Comparison of ENCODE assay signal across 32 cellular contexts in genomic region chr1:36628804-36629203, GRCh38.
"Had no signal": no experiment of that assay in that cellular context is flagged by ENCODE, and none has a peak within 500 bp of the region (broad histone marks: within the 10 kb centered on the region; RNA-seq: fewer than 3 reads in every experiment).

No MANE protein-coding gene starts in this region.

- H3K9me3 Mint-ChIP-seq: naive B cell; naive thymus-derived CD8-positive, alpha-beta T cell; natural killer cell treated with Interleukin-12 subunit alpha and Interleukin-12 subunit beta and Interleukin-15 and Interleukin-18, amount 100 ng/mL, for 72 hours; nephron progenitor cell; neural progenitor cell; stimulated activated effector memory CD8-positive, alpha-beta T cell treated with anti-CD3 and anti-CD28 coated beads, Interleukin-12 subunit alpha, Interleukin-12 subunit beta, amount 100 ng/mL, for 72 hours; stimulated activated naive B cell treated with anti-CD40 and anti-IgM and Interleukin-4, amounts not matched to agents 10 μg/mL and 1 μg/mL and 100 μg/mL, for 72 hours; stimulated activated naive CD8-positive, alpha-beta T cell treated with anti-CD3 and anti-CD28 coated beads, Interleukin-15, Interleukin-2, amounts not matched to agents 100 ng/mL and 50 ng/mL, for 24 hours had no signal

- H3K27ac ChIP-seq: neural progenitor cell, neutrophil, ovary, parathyroid adenoma, psoas muscle, right lobe of liver, sigmoid colon, stomach, thoracic aorta, thyroid gland, tibial nerve, upper lobe of left lung, vagina had no signal

- ATAC-seq: naive thymus-derived CD8-positive, alpha-beta T cell; natural killer cell treated with Interleukin-12 subunit alpha and Interleukin-12 subunit beta and Interleukin-15 and Interleukin-18, amount 100 ng/mL, for 72 hours; psoas muscle; right cardiac atrium; right lobe of liver; stimulated activated effector memory CD8-positive, alpha-beta T cell treated with anti-CD3 and anti-CD28 coated beads, Interleukin-12 subunit alpha, Interleukin-12 subunit beta, amount 100 ng/mL, for 72 hours; stimulated activated naive B cell treated with anti-CD40 and anti-IgM and Interleukin-4, amounts not matched to agents 10 μg/mL and 1 μg/mL and 100 μg/mL, for 72 hours had no signal

- H3K27ac Mint-ChIP-seq: naive thymus-derived CD8-positive, alpha-beta T cell; natural killer cell treated with Interleukin-12 subunit alpha and Interleukin-12 subunit beta and Interleukin-15 and Interleukin-18, amount 100 ng/mL, for 72 hours; nephron progenitor cell; progenitor cell of endocrine pancreas; stimulated activated effector memory CD8-positive, alpha-beta T cell treated with anti-CD3 and anti-CD28 coated beads, Interleukin-12 subunit alpha, Interleukin-12 subunit beta, amount 100 ng/mL, for 72 hours; stimulated activated naive B cell treated with anti-CD40 and anti-IgM and Interleukin-4, amounts not matched to agents 10 μg/mL and 1 μg/mL and 100 μg/mL, for 72 hours; stimulated activated naive CD8-positive, alpha-beta T cell treated with anti-CD3 and anti-CD28 coated beads, Interleukin-15, Interleukin-2, amounts not matched to agents 100 ng/mL and 50 ng/mL, for 24 hours had no signal

- H3K4me1 ChIP-seq: parathyroid adenoma, psoas muscle, right lobe of liver, sigmoid colon, stomach, thyroid gland, tibial nerve, upper lobe of left lung, vagina had no signal

- H2AFZ ChIP-seq: neural progenitor cell, parathyroid adenoma had no signal

- H3K4me1 Mint-ChIP-seq: naive B cell; naive thymus-derived CD8-positive, alpha-beta T cell; neural progenitor cell; stimulated activated effector memory CD8-positive, alpha-beta T cell treated with anti-CD3 and anti-CD28 coated beads, Interleukin-12 subunit alpha, Interleukin-12 subunit beta, amount 100 ng/mL, for 72 hours; stimulated activated naive B cell treated with anti-CD40 and anti-IgM and Interleukin-4, amounts not matched to agents 10 μg/mL and 1 μg/mL and 100 μg/mL, for 72 hours had no signal

- H3K9me3 ChIP-seq: neutrophil, ovary, psoas muscle, right lobe of liver, sigmoid colon, stomach, thoracic aorta, thyroid gland, tibial nerve, upper lobe of left lung, vagina had no signal

- H3K79me2 ChIP-seq: parathyroid adenoma had no signal

- H3K36me3 ChIP-seq: neural progenitor cell, neutrophil, ovary, right lobe of liver, sigmoid colon, stomach, thoracic aorta, thyroid gland, tibial nerve, upper lobe of left lung, vagina had no signal

- H3K27me3 ChIP-seq: neural progenitor cell, ovary, right lobe of liver, thyroid gland, upper lobe of left lung, vagina had no signal

- H3K4me3 Mint-ChIP-seq: naive B cell; naive thymus-derived CD8-positive, alpha-beta T cell; natural killer cell treated with Interleukin-12 subunit alpha and Interleukin-12 subunit beta and Interleukin-15 and Interleukin-18, amount 100 ng/mL, for 72 hours; nephron progenitor cell; neural progenitor cell; stimulated activated effector memory CD8-positive, alpha-beta T cell treated with anti-CD3 and anti-CD28 coated beads, Interleukin-12 subunit alpha, Interleukin-12 subunit beta, amount 100 ng/mL, for 72 hours; stimulated activated naive B cell treated with anti-CD40 and anti-IgM and Interleukin-4, amounts not matched to agents 10 μg/mL and 1 μg/mL and 100 μg/mL, for 72 hours; stimulated activated naive CD8-positive, alpha-beta T cell treated with anti-CD3 and anti-CD28 coated beads, Interleukin-15, Interleukin-2, amounts not matched to agents 100 ng/mL and 50 ng/mL, for 24 hours had no signal

- H3K4me2 ChIP-seq: neural progenitor cell had no signal

- FAIRE-seq: small intestine, urothelium cell line had no signal

- DNase-seq: naive B cell; naive thymus-derived CD8-positive, alpha-beta T cell; nephron progenitor cell; nucleus accumbens; ovary; posterior cingulate gyrus; psoas muscle; right cardiac atrium; right lobe of liver; sigmoid colon; small intestine; stimulated activated CD4-positive, alpha-beta T cell treated with anti-CD3 and anti-CD28 coated beads, Interleukin-15, amount 100 ng/mL, for 24 hours; stimulated activated CD4-positive, alpha-beta T cell treated with anti-CD3 and anti-CD28 coated beads, Interleukin-2, amount 100 ng/mL, for 24 hours; stimulated activated CD4-positive, alpha-beta T cell treated with anti-CD3 and anti-CD28 coated beads, Interleukin-2, amount 100 ng/mL, for 48 hours; stimulated activated CD4-positive, alpha-beta T cell treated with anti-CD3 and anti-CD28 coated beads, Interleukin-4, amount 100 ng/mL, for 24 hours; stimulated activated naive B cell treated with anti-CD40 and anti-IgM and Interleukin-4, amounts not matched to agents 10 μg/mL and 1 μg/mL and 100 μg/mL, for 72 hours; stimulated activated naive CD4-positive, alpha-beta T cell treated with Interleukin-2 at 50 U/mL for 16 hours; stomach; thyroid gland; trophoblast cell; upper lobe of left lung had no signal

- H3K4me3 ChIP-seq: neural progenitor cell, ovary, psoas muscle, right lobe of liver, sigmoid colon, stomach, thoracic aorta, thyroid gland, tibial nerve, upper lobe of left lung, vagina had no signal

- H3K9ac ChIP-seq: neural progenitor cell, parathyroid adenoma had no signal

- H3K36me3 Mint-ChIP-seq: naive B cell; naive thymus-derived CD8-positive, alpha-beta T cell; natural killer cell treated with Interleukin-12 subunit alpha and Interleukin-12 subunit beta and Interleukin-15 and Interleukin-18, amount 100 ng/mL, for 72 hours; neural progenitor cell; stimulated activated effector memory CD8-positive, alpha-beta T cell treated with anti-CD3 and anti-CD28 coated beads, Interleukin-12 subunit alpha, Interleukin-12 subunit beta, amount 100 ng/mL, for 72 hours; stimulated activated naive B cell treated with anti-CD40 and anti-IgM and Interleukin-4, amounts not matched to agents 10 μg/mL and 1 μg/mL and 100 μg/mL, for 72 hours had no signal
